15 cellular contexts compared by ENCODE assay signal in the genomic region with DNA sequence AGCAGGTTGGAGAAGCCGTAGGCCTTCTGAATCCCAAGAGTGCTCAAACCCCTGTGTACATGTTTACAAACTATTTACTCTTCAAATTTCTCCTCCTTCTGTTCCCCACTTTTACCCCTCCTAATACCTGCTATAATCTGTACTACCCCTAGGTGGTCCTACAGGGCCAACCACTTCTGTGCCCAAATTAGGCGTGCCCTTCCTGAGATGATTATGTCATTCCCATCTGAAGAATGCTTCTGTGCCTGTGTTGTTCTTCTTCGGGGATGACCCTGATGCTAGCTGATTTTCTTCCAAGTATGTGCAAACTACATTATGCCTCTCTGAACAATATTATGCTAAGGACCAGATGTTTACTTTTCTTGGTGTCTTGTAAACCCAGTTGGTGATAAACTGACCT. TPM values are rescaled to one million over a fixed set of nuclear protein-coding genes. Genes with fewer than 3 reads are reported as not detected.
DNase-seq lines count a peak whose midpoint lies in the region; ATAC-seq and TF ChIP-seq lines count a peak whose summit lies in the region.
"Had no signal": no experiment of that assay in that cellular context is flagged by ENCODE, and none has a peak within 500 bp of the region (broad histone marks: within the 10 kb centered on the region; RNA-seq: fewer than 3 reads in every experiment).

No MANE protein-coding gene starts in this region.

- intact Hi-C loops in body of pancreas (cut with DNase I) = no loop called here
- intact Hi-C loops in activated CD4-positive, alpha-beta T cell treated with anti-CD3 and anti-CD28 coated beads, Interleukin-2, amount 10 ng/mL, durations not matched to agents 24 days and 14 days (cut with micrococcal nuclease) = no loop called here

- H3K4me3 ChIP-seq in body of pancreas = no peak overlapping the region
- H3K4me3 ChIP-seq: BLaER1, hepatocyte had no signal

- no peaks in the 10 kb centered on the region for H3K4me1 Mint-ChIP-seq in activated CD4-positive, alpha-beta T cell treated with anti-CD3 and anti-CD28 coated beads, Interleukin-2, amount 10 ng/mL, durations not matched to agents 24 days and 14 days
- H3K4me1 Mint-ChIP-seq: central memory CD8-positive, alpha-beta T cell had no signal

- H3K4me1 ChIP-seq in body of pancreas = no peaks in the 10 kb centered on the region

- peak in 2 of 7 experiments; percentile 28 to 30 for TF ChIP-seq CTCF in body of pancreas (IDR thresholded peaks at IDR 0.05)

- no peak for TF ChIP-seq POLR2A in body of pancreas (IDR thresholded peaks at IDR 0.05)

- no peaks in the 10 kb centered on the region for H3K9me3 ChIP-seq in body of pancreas
- H3K9me3 ChIP-seq: BLaER1 had no signal

- H3K27me3 ChIP-seq in body of pancreas = no peaks in the 10 kb centered on the region
- H3K27me3 ChIP-seq: BLaER1, hepatocyte had no signal

- no peak overlapping the region for H3K27ac Mint-ChIP-seq in activated CD4-positive, alpha-beta T cell treated with anti-CD3 and anti-CD28 coated beads, Interleukin-2, amount 10 ng/mL, durations not matched to agents 24 days and 14 days
- H3K27ac Mint-ChIP-seq: activated T-cell treated with anti-CD3 and anti-CD28 coated beads, Interleukin-2, amount 50 U/mL, for 24 hours had no signal

- no peaks in the 10 kb centered on the region for H3K36me3 Mint-ChIP-seq in activated CD4-positive, alpha-beta T cell treated with anti-CD3 and anti-CD28 coated beads, Interleukin-2, amount 10 ng/mL, durations not matched to agents 24 days and 14 days (ENCODE audit: low read depth)

- H3K36me3 ChIP-seq in body of pancreas (replicated peaks in 1 of 2; ENCODE audit: insufficient read depth in 1 of 2, low read depth in 2 of 2) = no peaks in the 10 kb centered on the region
- H3K36me3 ChIP-seq: BLaER1 had no signal

- no peaks in the 10 kb centered on the region for H3K9me3 Mint-ChIP-seq in activated CD4-positive, alpha-beta T cell treated with anti-CD3 and anti-CD28 coated beads, Interleukin-2, amount 10 ng/mL, durations not matched to agents 24 days and 14 days
- H3K9me3 Mint-ChIP-seq: activated T-cell treated with anti-CD3 and anti-CD28 coated beads, Interleukin-2, amount 50 U/mL, for 24 hours; central memory CD8-positive, alpha-beta T cell had no signal

- DNase-seq in AG08395 (ENCODE audit: low spot score) (peak; percentile 5), NCI-H1694 (lab: John Stamatoyannopoulos, UW) (peak; percentile 23), body of pancreas (no peak), NOMO-1 treated with DMSO at 0.1 percent for 48 hours (lab: John Stamatoyannopoulos, UW; ENCODE audit: unreplicated experiment) (no peak), AG08396 (ENCODE audit: low spot score) (no peak)
- no peak for DNase-seq in activated CD4-positive, alpha-beta T cell treated with anti-CD3 and anti-CD28 coated beads, Interleukin-2, amount 10 ng/mL, durations not matched to agents 24 days and 14 days
- DNase-seq: activated T-cell treated with anti-CD3 and anti-CD28 coated beads, Interleukin-2, amount 50 U/mL, for 24 hours; stimulated activated CD4-positive, alpha-beta T cell treated with anti-CD3 and anti-CD28 coated beads, Interleukin-4, amount 100 ng/mL, for 1 hour; T-helper 1 cell had no signal

- 74 to 76% methylated on average over 3 of the region's 3 CpGs for WGBS in body of pancreas, 2 donors

- peak; percentile 53 for ATAC-seq in GM21786 (IDR thresholded peaks at IDR 0.05; ENCODE audit: unreplicated experiment)
- ATAC-seq in body of pancreas = peak; percentile 21
- ATAC-seq in GM21381 (IDR thresholded peaks at IDR 0.05; ENCODE audit: unreplicated experiment) = no peak

- H3K4me3 Mint-ChIP-seq in activated CD4-positive, alpha-beta T cell treated with anti-CD3 and anti-CD28 coated beads, Interleukin-2, amount 10 ng/mL, durations not matched to agents 24 days and 14 days = no peak overlapping the region
- H3K4me3 Mint-ChIP-seq: activated T-cell treated with anti-CD3 and anti-CD28 coated beads, Interleukin-2, amount 50 U/mL, for 24 hours; central memory CD8-positive, alpha-beta T cell had no signal

- H3K27me3 Mint-ChIP-seq in activated CD4-positive, alpha-beta T cell treated with anti-CD3 and anti-CD28 coated beads, Interleukin-2, amount 10 ng/mL, durations not matched to agents 24 days and 14 days = no peaks in the 10 kb centered on the region
- H3K27me3 Mint-ChIP-seq: activated T-cell treated with anti-CD3 and anti-CD28 coated beads, Interleukin-2, amount 50 U/mL, for 24 hours; central memory CD8-positive, alpha-beta T cell had no signal

- no peak overlapping the region for H3K27ac ChIP-seq in body of pancreas
- H3K27ac ChIP-seq: BLaER1, hepatocyte had no signal

RNA-seq across cellular contexts. Expression of gene RBP2, which starts 20.5 kb away (rescaled TPM):
- not detected for total RNA-seq in body of pancreas
- not detected in 2 replicates for total RNA-seq in activated CD4-positive, alpha-beta T cell treated with anti-CD3 and anti-CD28 coated beads, Interleukin-2, amount 10 ng/mL, durations not matched to agents 24 days and 14 days
- total RNA-seq: temporal lobe had no signal

Comparison
In these comparisons a context has a peak if more than half of its experiments do, and no peak if none do; other contexts are left out.
1. DNase-seq: peak in AG08395 (single experiment) and NCI-H1694 (single experiment); none in body of pancreas (0 of 4), NOMO-1 treated with DMSO at 0.1 percent for 48 hours (single experiment), AG08396 (single experiment) and activated CD4-positive, alpha-beta T cell treated with anti-CD3 and anti-CD28 coated beads, Interleukin-2, amount 10 ng/mL, durations not matched to agents 24 days and 14 days (single experiment).